2 cellular contexts compared by ENCODE assay signal in genomic region chr4:38097818-38098217, GRCh38.
TF ChIP-seq lines count a peak whose summit lies in the region.

No MANE protein-coding gene starts in this region.

TF ChIP-seq in IMR-90, 13 proteins besides CTCF, POLR2A, EP300 and RAD21:
- no peak for TF ChIP-seq USF2 (IDR thresholded peaks at IDR 0.05; ENCODE audit: low read depth, low read length)
- TF ChIP-seq ELK1 (IDR thresholded peaks at IDR 0.05; ENCODE audit: borderline replicate concordance, low read depth, low read length), result no peak
- TF ChIP-seq MAZ (IDR thresholded peaks at IDR 0.05; ENCODE audit: borderline replicate concordance, low read depth, low read length), result no peak
- no peak for TF ChIP-seq CHD1 (IDR thresholded peaks at IDR 0.05; ENCODE audit: low read depth, low read length)
- no peak for TF ChIP-seq SMC3 (IDR thresholded peaks at IDR 0.05; ENCODE audit: low read depth, low read length)
- no peak for TF ChIP-seq MXI1 (IDR thresholded peaks at IDR 0.05; ENCODE audit: borderline replicate concordance, low read depth, low read length)
- no peak for TF ChIP-seq RFX5 (IDR thresholded peaks at IDR 0.05; ENCODE audit: low read depth, low read length)
- TF ChIP-seq MAFK (IDR thresholded peaks at IDR 0.05; ENCODE audit: low read depth, low read length), result no peak
- TF ChIP-seq NFE2L2 (IDR thresholded peaks at IDR 0.05; ENCODE audit: low read depth, low read length), result no peak
- TF ChIP-seq CEBPB (IDR thresholded peaks at IDR 0.05; ENCODE audit: low read depth, low read length), result no peak
- TF ChIP-seq BHLHE40 (IDR thresholded peaks at IDR 0.05; ENCODE audit: low read depth, low read length), result no peak
- TF ChIP-seq RCOR1 (IDR thresholded peaks at IDR 0.05; ENCODE audit: insufficient replicate concordance, low read length), result no peak
- TF ChIP-seq FOS (IDR thresholded peaks at IDR 0.05; ENCODE audit: low read depth, low read length), result no peak
TF ChIP-seq in IMR-90: peak in this region for 0.

TF ChIP-seq in H1, 55 proteins besides CTCF, POLR2A, EP300 and RAD21:
- TF ChIP-seq TAF7 (optimal IDR thresholded peaks at IDR 0.05; ENCODE audit: borderline replicate concordance, low read depth, low read length) (no peak), GTF2F1 (IDR thresholded peaks at IDR 0.05; ENCODE audit: borderline replicate concordance, low read depth, low read length) (no peak), E2F6 (IDR thresholded peaks at IDR 0.05) (no peak), TBP (IDR thresholded peaks at IDR 0.05; ENCODE audit: low read depth, low read length) (no peak), ZNF274 (IDR thresholded peaks at IDR 0.05; ENCODE audit: borderline replicate concordance, extremely low read depth, low read length) (no peak), CHD2 (IDR thresholded peaks at IDR 0.05; ENCODE audit: low read length) (no peak), SUZ12 (IDR thresholded peaks at IDR 0.05; ENCODE audit: low read length) (no peak)
